ENCODE assay signal across 14 cellular contexts in the genomic region with DNA sequence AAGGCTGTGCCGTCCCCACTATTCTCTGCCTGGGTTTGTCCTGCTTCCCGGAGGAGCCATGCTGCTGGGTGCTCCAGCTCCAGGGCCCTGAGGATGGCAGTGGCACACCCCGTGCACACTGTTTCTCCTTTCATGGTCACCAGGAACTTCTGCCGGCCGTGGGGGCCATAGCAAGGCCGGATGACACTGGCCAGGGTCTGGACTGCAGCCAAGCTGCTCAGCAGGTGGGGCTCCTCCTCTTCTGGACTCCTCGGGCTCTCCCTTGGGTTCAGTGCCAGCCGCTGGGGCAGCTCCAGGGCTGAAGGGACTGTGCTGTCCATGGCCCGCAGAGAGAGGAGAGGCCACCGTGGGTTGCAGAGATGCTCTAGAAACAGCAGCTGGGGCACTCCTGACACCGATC. TPM values are rescaled to one million over a fixed set of nuclear protein-coding genes. Genes with fewer than 3 reads are reported as not detected.
"Had no signal": no experiment of that assay in that cellular context is flagged by ENCODE, and none has a peak within 500 bp of the region (broad histone marks: within the 10 kb centered on the region; RNA-seq: fewer than 3 reads in every experiment).

No MANE protein-coding gene starts in this region.

RNA-seq across cellular contexts. Expression of a gene that starts 0.4 kb away (rescaled TPM):
- total RNA-seq: activated B cell treated with CpG ODN at 0.5 μM for 24 hours; activated CD4-positive, alpha-beta memory T cell treated with anti-CD3 and anti-CD28 coated beads for 36 hours; activated CD4-positive, alpha-beta memory T cell treated with anti-CD3 and anti-CD28 coated beads, Interleukin-2, amount 10 ng/mL, durations not matched to agents 7 days and 5 days; activated CD4-positive, alpha-beta T cell treated with anti-CD3 and anti-CD28 coated beads for 36 hours; activated CD4-positive, alpha-beta T cell treated with anti-CD3 and anti-CD28 coated beads, Interleukin-2, amount 10 ng/mL, durations not matched to agents 24 days and 14 days; activated CD4-positive, alpha-beta T cell treated with anti-CD3 and anti-CD28 coated beads, Interleukin-2, amount 10 ng/mL, durations not matched to agents 7 days and 5 days; activated CD8-positive, alpha-beta memory T cell treated with anti-CD3 and anti-CD28 coated beads for 36 hours; activated CD8-positive, alpha-beta memory T cell treated with anti-CD3 and anti-CD28 coated beads, Interleukin-2, amount 10 ng/mL, durations not matched to agents 7 days and 5 days; activated CD8-positive, alpha-beta T cell treated with anti-CD3 and anti-CD28 coated beads for 36 hours; activated CD8-positive, alpha-beta T cell treated with anti-CD3 and anti-CD28 coated beads, Interleukin-2, amount 10 ng/mL, durations not matched to agents 7 days and 5 days; T-cell; T-helper 1 cell treated with Interleukin-12 subunit alpha and Interleukin-12 subunit beta and Interleukin-4 antibody, amounts not matched to agents 30 ng/mL and 1 ng/mL, for 36 hours; T-helper 2 cell treated with Interferon-gamma antibody and Interleukin-4, amounts not matched to agents 100 ng/mL and 5 ng/mL, for 36 hours; WTC11 had no signal
